ENCODE assay signal across 8 cellular contexts in the genomic region with DNA sequence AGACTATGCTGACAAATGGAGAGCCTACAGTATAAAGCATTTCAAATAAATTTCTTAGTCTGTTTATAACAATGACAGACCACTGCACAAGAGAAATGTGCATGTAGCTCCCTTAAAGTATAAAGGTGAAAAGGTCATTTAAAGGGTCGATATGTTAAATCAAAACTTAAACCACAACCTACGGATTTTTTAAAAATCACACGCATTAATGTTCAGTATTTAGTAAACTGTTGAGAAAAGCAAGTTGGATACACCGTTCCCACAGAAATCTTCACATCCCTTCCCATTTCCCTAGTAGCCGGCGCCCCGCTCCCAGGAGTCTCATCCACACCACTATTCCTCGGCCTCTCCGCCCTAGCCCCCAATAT. TPM values are rescaled to one million over a fixed set of nuclear protein-coding genes. Genes with fewer than 3 reads are reported as not detected.
DNase-seq lines count a peak whose midpoint lies in the region; ATAC-seq, FAIRE-seq and TF ChIP-seq lines count a peak whose summit lies in the region.

No MANE protein-coding gene starts in this region.

- H3K4me3 ChIP-seq in kidney (ENCODE audit: low read length in 2 of 2): peak overlapping the region; percentile 84 to 92
- peak overlapping the region; percentile 94 to 100 (median 99) for H3K4me3 ChIP-seq in subcutaneous abdominal adipose tissue (ENCODE audit: low read depth in 1 of 5, low read length in 5 of 5)

- H3K27ac ChIP-seq in angular gyrus (ENCODE audit: low read depth, low read length): peak overlapping the region; percentile 96
- H3K27ac ChIP-seq in kidney (ENCODE audit: low read depth in 2 of 2, low read length in 2 of 2): peak overlapping the region; percentile 82 to 86
- H3K27ac ChIP-seq in subcutaneous abdominal adipose tissue (ENCODE audit: low read depth, low read length): peak overlapping the region; percentile 94

- peak; percentile 35 for DNase-seq in NCI-H1105 (lab: John Stamatoyannopoulos, UW)
- no peak for DNase-seq in NCI-H1105 treated with DMSO at 0.1 percent for 48 hours (lab: John Stamatoyannopoulos, UW)
- DNase-seq in kidney: no peak
- DNase-seq in SHP77 treated with DMSO at 0.1 percent for 48 hours (lab: John Stamatoyannopoulos, UW): no peak
- no peak for DNase-seq in GF-D8 (lab: John Stamatoyannopoulos, UW)

- ATAC-seq in GM21786 (IDR thresholded peaks at IDR 0.05; ENCODE audit: unreplicated experiment): no peak

- H3K4me1 ChIP-seq in kidney (ENCODE audit: control insufficient read depth in 1 of 2, insufficient read depth in 1 of 2, low read depth in 1 of 2, low read length in 2 of 2): peaks cover 6 to 14% of the 10 kb centered on the region in 2 donors
- peaks cover 3 to 33% (median 29%) of the 10 kb centered on the region in 5 donors for H3K4me1 ChIP-seq in subcutaneous abdominal adipose tissue (ENCODE audit: control insufficient read depth in 5 of 5, insufficient read depth in 5 of 5, low read length in 5 of 5)

- intact Hi-C loops in kidney (cut with DNase I): no loop called here

- no peaks in the 10 kb centered on the region for H3K27me3 ChIP-seq in subcutaneous abdominal adipose tissue (ENCODE audit: control insufficient read depth in 5 of 5, insufficient read depth in 4 of 5, low read length in 5 of 5)

- no peaks in the 10 kb centered on the region for H3K9me3 ChIP-seq in kidney (ENCODE audit: control insufficient read depth in 1 of 2, low read length in 2 of 2)
- no peaks in the 10 kb centered on the region for H3K9me3 ChIP-seq in subcutaneous abdominal adipose tissue (ENCODE audit: control insufficient read depth in 5 of 5, low read length in 5 of 5)

- FAIRE-seq in kidney (lab: Jason Lieb, UNC): no peak

- H3K36me3 ChIP-seq in kidney (ENCODE audit: control insufficient read depth in 1 of 2, insufficient read depth in 2 of 2, low read length in 2 of 2): peaks cover 0 to 3% of the 10 kb centered on the region in 2 donors
- peaks cover 0 to 5% (median 3%) of the 10 kb centered on the region in 5 donors for H3K36me3 ChIP-seq in subcutaneous abdominal adipose tissue (ENCODE audit: control insufficient read depth in 5 of 5, insufficient read depth in 5 of 5, low read length in 5 of 5)

- no peak for TF ChIP-seq CTCF in kidney (IDR thresholded peaks at IDR 0.05; ENCODE audit: borderline replicate concordance, extremely low read depth, insufficient read depth)

- H3K9ac ChIP-seq in kidney (ENCODE audit: low read length in 2 of 2) (peak overlapping the region; percentile 68 to 93), subcutaneous abdominal adipose tissue (ENCODE audit: low read length in 5 of 5) (peak overlapping the region; percentile 43 to 98 (median 93))

RNA-seq across cellular contexts. Expression of a gene that starts 0.6 kb away (rescaled TPM):
- total RNA-seq in kidney: 52.7 TPM
- polyA plus RNA-seq in kidney (ENCODE audit: insufficient read depth, low read depth, low replicate concordance): 122 TPM

RNA-seq across cellular contexts. Expression of a gene that starts 2.1 kb away (rescaled TPM):
- 6.4 TPM for total RNA-seq in kidney
- polyA plus RNA-seq in kidney (ENCODE audit: insufficient read depth, low read depth, low replicate concordance): 2.6 TPM

RNA-seq across cellular contexts. Expression of a gene that starts 49.8 kb away (rescaled TPM):
- 35.6 TPM for total RNA-seq in kidney
- 15.4 TPM for polyA plus RNA-seq in kidney (ENCODE audit: insufficient read depth, low read depth, low replicate concordance)
